In genomic region chr18:2654105-2654827, GRCh38 we compare ENCODE assay signal across 8 cellular contexts. TPM values are rescaled to one million over a fixed set of nuclear protein-coding genes. Genes with fewer than 3 reads are reported as not detected.
DNase-seq lines count a peak whose midpoint lies in the region; ATAC-seq and TF ChIP-seq lines count a peak whose summit lies in the region.

No MANE protein-coding gene starts in this region.

- TF ChIP-seq RAD21 in liver (IDR thresholded peaks at IDR 0.05), result no peak

- no peaks in the 10 kb centered on the region for H3K27me3 ChIP-seq in liver (ENCODE audit: control insufficient read depth in 4 of 4, insufficient read depth in 4 of 4, low read length in 3 of 4)
- H3K27me3 ChIP-seq in tibial artery, result peaks cover 0 to 5% of the 10 kb centered on the region in 2 donors

- H3K36me3 Mint-ChIP-seq in activated T-cell treated with anti-CD3 and anti-CD28 coated beads, Interleukin-2, amount 50 U/mL, for 4 hours (ENCODE audit: insufficient read depth), result peaks cover 2% of the 10 kb centered on the region

- H3K9me3 Mint-ChIP-seq in activated T-cell treated with anti-CD3 and anti-CD28 coated beads, Interleukin-2, amount 50 U/mL, for 4 hours, result no peaks in the 10 kb centered on the region

- 69% methylated on average over 11 of the region's 11 CpGs for WGBS in liver

- H3K36me3 ChIP-seq in liver (ENCODE audit: control insufficient read depth in 4 of 4, insufficient read depth in 3 of 4, low read depth in 1 of 4, low read length in 3 of 4), result no peaks in the 10 kb centered on the region
- no peaks in the 10 kb centered on the region for H3K36me3 ChIP-seq in tibial artery

- no peak for DNase-seq in activated T-cell treated with anti-CD3 and anti-CD28 coated beads, Interleukin-2, amount 50 U/mL, for 4 hours
- no peak for DNase-seq in activated T-cell treated with anti-CD3 and anti-CD28 coated beads, Interleukin-2, amount 50 U/mL, for 48 hours
- DNase-seq in tibial artery, result no peak
- DNase-seq in ACHN, result no peak
- DNase-seq in medulla oblongata (ENCODE audit: extremely low spot score), result no peak

- peaks cover 29% of the 10 kb centered on the region for H3K4me1 Mint-ChIP-seq in activated T-cell treated with anti-CD3 and anti-CD28 coated beads, Interleukin-2, amount 50 U/mL, for 4 hours (ENCODE audit: low read depth)

- no peaks in the 10 kb centered on the region for H3K27me3 Mint-ChIP-seq in activated T-cell treated with anti-CD3 and anti-CD28 coated beads, Interleukin-2, amount 50 U/mL, for 4 hours (ENCODE audit: low read depth)

- no peak for TF ChIP-seq CTCF in liver (IDR thresholded peaks at IDR 0.05; ENCODE audit: low read depth, low read length, missing input control)
- TF ChIP-seq CTCF in tibial artery (IDR thresholded peaks at IDR 0.05), result no peak

- peak overlapping the region; percentile 94 for H3K4me3 Mint-ChIP-seq in activated T-cell treated with anti-CD3 and anti-CD28 coated beads, Interleukin-2, amount 50 U/mL, for 4 hours

- in situ Hi-C loops in ACHN (cut with HindIII; ENCODE audit: low pct_ligation_motif_present, low pct_unique_long_range_greater_than_20kb, low sequenced_read_pairs), result no loop called here

- peaks cover 5 to 16% (median 10%) of the 10 kb centered on the region in 4 donors for H3K4me1 ChIP-seq in liver (ENCODE audit: control insufficient read depth in 4 of 4, insufficient read depth in 4 of 4, low read length in 3 of 4)
- H3K4me1 ChIP-seq in tibial artery, result peaks cover 0 to 26% (median 12%) of the 10 kb centered on the region in 4 donors

- H3K27ac ChIP-seq in angular gyrus (ENCODE audit: low read depth, low read length) (peak overlapping the region; percentile 79), liver (ENCODE audit: low read depth in 1 of 2, low read length in 2 of 2) (peak overlapping the region; percentile 96 to 100), tibial artery (peak overlapping the region; percentile 96 to 98)

- H3K9ac ChIP-seq in liver (ENCODE audit: low read depth in 1 of 2, low read length in 2 of 2), result peak overlapping the region; percentile 81 to 98

- H3K9me3 ChIP-seq in liver (ENCODE audit: control insufficient read depth in 4 of 4, low read length in 3 of 4) (no peaks in the 10 kb centered on the region), tibial artery (no peaks in the 10 kb centered on the region)

- H3K4me3 ChIP-seq in liver (ENCODE audit: low read depth in 1 of 3, low read length in 3 of 3), result peak overlapping the region in 2 of 3 donors; percentile 70 to 92
- H3K4me3 ChIP-seq in tibial artery, result peak overlapping the region; percentile 83 to 94

- intact Hi-C loops in tibial artery (cut with DNase I; ENCODE audit: low total_unique reads), result loop anchor here (5.0 kb wide), 1 partner anchor 82 kb away; the partner anchor contains the start of genes METTL4 and NDC80

- ATAC-seq in activated T-cell treated with anti-CD3 and anti-CD28 coated beads, Interleukin-2, amount 50 U/mL, for 4 hours, result no peak
- ATAC-seq in HG02571 (IDR thresholded peaks at IDR 0.05; ENCODE audit: unreplicated experiment), result no peak

TF ChIP-seq in liver, 16 proteins besides CTCF, POLR2A, EP300 and RAD21:
- TF ChIP-seq FOXA1 (IDR thresholded peaks at IDR 0.05) (no peak), JUND (IDR thresholded peaks at IDR 0.05) (no peak), RXRA (IDR thresholded peaks at IDR 0.05) (no peak), HNF4G (IDR thresholded peaks at IDR 0.05) (no peak), SP1 (IDR thresholded peaks at IDR 0.05) (no peak), NR2F2 (IDR thresholded peaks at IDR 0.05) (no peak), HNF4A (conservative IDR thresholded peaks at IDR 0.05) (no peak), YY1 (IDR thresholded peaks at IDR 0.05) (no peak), GABPA (IDR thresholded peaks at IDR 0.05 in 1 of 2, conservative IDR thresholded peaks at IDR 0.05 in 1 of 2) (no peak)
- TF ChIP-seq, protein P1, sequence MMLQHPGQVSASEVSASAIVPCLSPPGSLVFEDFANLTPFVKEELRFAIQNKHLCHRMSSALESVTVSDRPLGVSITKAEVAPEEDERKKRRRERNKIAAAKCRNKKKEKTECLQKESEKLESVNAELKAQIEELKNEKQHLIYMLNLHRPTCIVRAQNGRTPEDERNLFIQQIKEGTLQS (IDR thresholded peaks at IDR 0.05), result no peak
- TF ChIP-seq, protein P2, sequence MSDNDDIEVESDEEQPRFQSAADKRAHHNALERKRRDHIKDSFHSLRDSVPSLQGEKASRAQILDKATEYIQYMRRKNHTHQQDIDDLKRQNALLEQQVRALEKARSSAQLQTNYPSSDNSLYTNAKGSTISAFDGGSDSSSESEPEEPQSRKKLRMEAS (IDR thresholded peaks at IDR 0.05), result no peak
TF ChIP-seq in liver: peak in this region for 0.

RNA-seq across cellular contexts. Expression of gene SMCHD1, which starts 1.3 kb away (rescaled TPM):
- total RNA-seq in activated T-cell treated with anti-CD3 and anti-CD28 coated beads, Interleukin-2, amount 50 U/mL, for 4 hours, result 10 to 100 TPM; 60.4 to 63.5 (median 60.7) TPM
- total RNA-seq in liver, result 10 to 100 TPM; 42.9 to 49.0 TPM
- polyA plus RNA-seq in liver, result 1 to 10 TPM; 4.4 to 7.8 TPM
